13 cellular contexts compared by ENCODE assay signal in genomic region chr10:34908472-34908871, GRCh38.
A peak's percentile ranks its signal among the peaks of the same experiment; 100 is the strongest.
DNase-seq lines count a peak whose midpoint lies in the region; ATAC-seq and TF ChIP-seq lines count a peak whose summit lies in the region.
"Had no signal": no experiment of that assay in that cellular context is flagged by ENCODE, and none has a peak within 500 bp of the region (broad histone marks: within the 10 kb centered on the region; RNA-seq: fewer than 3 reads in every experiment).

No MANE protein-coding gene starts in this region.

- H3K36me3 Mint-ChIP-seq in activated T-helper 2 cell treated with anti-CD3 and anti-CD28 coated beads, Interferon-gamma antibody, Interleukin-2, Interleukin-4, amounts not matched to agents 10 μg/mL and 5 μg/mL and 100 μg/mL, durations not matched to agents 14 hours and 24 hours and 36 hours (ENCODE audit: low read depth), result no peaks in the 10 kb centered on the region
- no peaks in the 10 kb centered on the region for H3K36me3 Mint-ChIP-seq in CD4-positive, alpha-beta T cell (ENCODE audit: low read depth)
- no peaks in the 10 kb centered on the region for H3K36me3 Mint-ChIP-seq in WTC11
- H3K36me3 Mint-ChIP-seq: activated naive CD8-positive, alpha-beta T cell treated with anti-CD3 and anti-CD28 coated beads, Interleukin-2, amount 10 ng/mL, durations not matched to agents 7 days and 5 days had no signal

- peaks cover 7% of the 10 kb centered on the region for H3F3A ChIP-seq in smooth muscle cell (ENCODE audit: low read depth)

- intact Hi-C loops in activated T-helper 2 cell treated with anti-CD3 and anti-CD28 coated beads, Interferon-gamma antibody, Interleukin-2, Interleukin-4, amounts not matched to agents 10 μg/mL and 5 μg/mL and 100 μg/mL, durations not matched to agents 14 hours and 24 hours and 36 hours (cut with micrococcal nuclease), result no loop called here
- intact Hi-C loops in CD4-positive, alpha-beta T cell (cut with DNase I, micrococcal nuclease), result no loop called here

- no peaks in the 10 kb centered on the region for H4K20me1 ChIP-seq in smooth muscle cell (ENCODE audit: low read depth)

- no peaks in the 10 kb centered on the region for H3K79me2 ChIP-seq in smooth muscle cell (ENCODE audit: low read depth)

- peak; percentile 79 for DNase-seq in GM04504 (ENCODE audit: low read depth)
- DNase-seq in RPMI7951 (ENCODE audit: low read depth), result peak; percentile 73
- DNase-seq in fibroblast of the conjunctiva (ENCODE audit: low read depth), result peak; percentile 51
- no peak for DNase-seq in smooth muscle cell (lab: John Stamatoyannopoulos, UW; ENCODE audit: unreplicated experiment)
- DNase-seq in activated T-helper 2 cell treated with anti-CD3 and anti-CD28 coated beads, Interferon-gamma antibody, Interleukin-2, Interleukin-4, amounts not matched to agents 10 μg/mL and 5 μg/mL and 100 μg/mL, durations not matched to agents 14 hours and 24 hours and 36 hours (ENCODE audit: low spot score), result no peak
- no peak for DNase-seq in CD4-positive, alpha-beta T cell
- DNase-seq in WTC11 (ENCODE audit: low spot score), result no peak
- DNase-seq: activated CD8-positive, alpha-beta memory T cell treated with anti-CD3 and anti-CD28 coated beads for 24 hours; activated naive CD8-positive, alpha-beta T cell treated with anti-CD3 and anti-CD28 coated beads, Interleukin-2, amount 10 ng/mL, durations not matched to agents 7 days and 5 days; heart left ventricle; MV-4-11 had no signal

- H3K4me1 Mint-ChIP-seq in activated T-helper 2 cell treated with anti-CD3 and anti-CD28 coated beads, Interferon-gamma antibody, Interleukin-2, Interleukin-4, amounts not matched to agents 10 μg/mL and 5 μg/mL and 100 μg/mL, durations not matched to agents 14 hours and 24 hours and 36 hours (ENCODE audit: low read depth), result no peaks in the 10 kb centered on the region
- H3K4me1 Mint-ChIP-seq in CD4-positive, alpha-beta T cell (ENCODE audit: low read depth), result no peaks in the 10 kb centered on the region
- H3K4me1 Mint-ChIP-seq in WTC11, result peaks cover 21% of the 10 kb centered on the region
- H3K4me1 Mint-ChIP-seq: activated naive CD8-positive, alpha-beta T cell treated with anti-CD3 and anti-CD28 coated beads, Interleukin-2, amount 10 ng/mL, durations not matched to agents 7 days and 5 days had no signal

- POLR2A ChIA-PET in CD4-positive, alpha-beta T cell (lab: Charles Lee), result no interaction called here
- POLR2A ChIA-PET in WTC11 (lab: Charles Lee), result no interaction called here

- H3K27ac Mint-ChIP-seq in activated T-helper 2 cell treated with anti-CD3 and anti-CD28 coated beads, Interferon-gamma antibody, Interleukin-2, Interleukin-4, amounts not matched to agents 10 μg/mL and 5 μg/mL and 100 μg/mL, durations not matched to agents 14 hours and 24 hours and 36 hours, result no peak overlapping the region
- no peak overlapping the region for H3K27ac Mint-ChIP-seq in CD4-positive, alpha-beta T cell
- no peak overlapping the region for H3K27ac Mint-ChIP-seq in WTC11
- H3K27ac Mint-ChIP-seq: activated naive CD8-positive, alpha-beta T cell treated with anti-CD3 and anti-CD28 coated beads, Interleukin-2, amount 10 ng/mL, durations not matched to agents 7 days and 5 days had no signal

- H3K9me3 Mint-ChIP-seq in activated T-helper 2 cell treated with anti-CD3 and anti-CD28 coated beads, Interferon-gamma antibody, Interleukin-2, Interleukin-4, amounts not matched to agents 10 μg/mL and 5 μg/mL and 100 μg/mL, durations not matched to agents 14 hours and 24 hours and 36 hours, result no peaks in the 10 kb centered on the region
- H3K9me3 Mint-ChIP-seq in CD4-positive, alpha-beta T cell, result no peaks in the 10 kb centered on the region
- no peaks in the 10 kb centered on the region for H3K9me3 Mint-ChIP-seq in WTC11
- H3K9me3 Mint-ChIP-seq: activated naive CD8-positive, alpha-beta T cell treated with anti-CD3 and anti-CD28 coated beads, Interleukin-2, amount 10 ng/mL, durations not matched to agents 7 days and 5 days had no signal

- TF ChIP-seq CTCF in smooth muscle cell (IDR thresholded peaks at IDR 0.05; ENCODE audit: borderline replicate concordance, insufficient read depth, poor library complexity, severe bottlenecking) (no peak), WTC11 (IDR thresholded peaks at IDR 0.05) (no peak)
- no peak for TF ChIP-seq CTCF in CD4-positive, alpha-beta T cell (IDR thresholded peaks at IDR 0.05)

- H3K27me3 Mint-ChIP-seq in activated T-helper 2 cell treated with anti-CD3 and anti-CD28 coated beads, Interferon-gamma antibody, Interleukin-2, Interleukin-4, amounts not matched to agents 10 μg/mL and 5 μg/mL and 100 μg/mL, durations not matched to agents 14 hours and 24 hours and 36 hours (ENCODE audit: low read depth), result no peaks in the 10 kb centered on the region
- no peaks in the 10 kb centered on the region for H3K27me3 Mint-ChIP-seq in CD4-positive, alpha-beta T cell
- H3K27me3 Mint-ChIP-seq in WTC11 (ENCODE audit: low read depth), result no peaks in the 10 kb centered on the region
- H3K27me3 Mint-ChIP-seq: activated naive CD8-positive, alpha-beta T cell treated with anti-CD3 and anti-CD28 coated beads, Interleukin-2, amount 10 ng/mL, durations not matched to agents 7 days and 5 days had no signal

- no peak overlapping the region for H2AFZ ChIP-seq in smooth muscle cell (ENCODE audit: low read depth)

- no peaks in the 10 kb centered on the region for H3K36me3 ChIP-seq in smooth muscle cell (ENCODE audit: low read depth)
- H3K36me3 ChIP-seq: heart left ventricle had no signal

- H3K9me3 ChIP-seq in smooth muscle cell (replicated peaks; ENCODE audit: low read depth), result no peaks in the 10 kb centered on the region
- no peaks in the 10 kb centered on the region for H3K9me3 ChIP-seq in CD4-positive, alpha-beta T cell (ENCODE audit: control insufficient read depth, low read length)
- H3K9me3 ChIP-seq: heart left ventricle had no signal

- CTCF ChIA-PET in CD4-positive, alpha-beta T cell (lab: Charles Lee), result no interaction called here
- CTCF ChIA-PET in WTC11 (lab: Charles Lee), result interaction anchor here (0.6 kb wide), 1 partner anchor 381 kb away, joined by 3 read pairs; no protein-coding TSS in a partner anchor

- peaks cover 6% of the 10 kb centered on the region for H3K4me1 ChIP-seq in smooth muscle cell (ENCODE audit: low read depth)

- no peak overlapping the region for H3K4me3 ChIP-seq in smooth muscle cell
- H3K4me3 ChIP-seq: dorsolateral prefrontal cortex, heart left ventricle had no signal

- 16% methylated on average over 5 of the region's 5 CpGs for WGBS in smooth muscle cell (ENCODE audit: low lambda C conversion rate)

- no peak overlapping the region for H3K4me3 Mint-ChIP-seq in activated T-helper 2 cell treated with anti-CD3 and anti-CD28 coated beads, Interferon-gamma antibody, Interleukin-2, Interleukin-4, amounts not matched to agents 10 μg/mL and 5 μg/mL and 100 μg/mL, durations not matched to agents 14 hours and 24 hours and 36 hours (ENCODE audit: low read depth)
- H3K4me3 Mint-ChIP-seq in CD4-positive, alpha-beta T cell, result no peak overlapping the region
- no peak overlapping the region for H3K4me3 Mint-ChIP-seq in WTC11
- H3K4me3 Mint-ChIP-seq: activated naive CD8-positive, alpha-beta T cell treated with anti-CD3 and anti-CD28 coated beads, Interleukin-2, amount 10 ng/mL, durations not matched to agents 7 days and 5 days had no signal

- peak overlapping the region; percentile 26 for H3K4me2 ChIP-seq in smooth muscle cell

- no peak overlapping the region for H3K9ac ChIP-seq in smooth muscle cell (ENCODE audit: low read depth)

- H3K27me3 ChIP-seq in smooth muscle cell (ENCODE audit: low read depth), result no peaks in the 10 kb centered on the region
- H3K27me3 ChIP-seq in CD4-positive, alpha-beta T cell (ENCODE audit: control insufficient read depth, insufficient read depth, low read length), result no peaks in the 10 kb centered on the region
- H3K27me3 ChIP-seq: heart left ventricle had no signal

- peak overlapping the region; percentile 50 for H3K27ac ChIP-seq in smooth muscle cell (ENCODE audit: low read depth)
- no peak overlapping the region for H3K27ac ChIP-seq in CD4-positive, alpha-beta T cell (ENCODE audit: low read depth, low read length)
- H3K27ac ChIP-seq: dorsolateral prefrontal cortex, heart left ventricle had no signal

- no peak for ATAC-seq in CD4-positive, alpha-beta T cell (ENCODE audit: poor library complexity)
- ATAC-seq in HG02938 (IDR thresholded peaks at IDR 0.05; ENCODE audit: unreplicated experiment), result no peak
- no peak for ATAC-seq in WTC11

TF ChIP-seq in WTC11, 78 proteins besides CTCF, POLR2A, EP300 and RAD21 (continues in another document):
- TF ChIP-seq SOX15 (CRISPR knock-in tag; IDR thresholded peaks at IDR 0.05), result no peak
- no peak for TF ChIP-seq NR1H2 (CRISPR knock-in tag; IDR thresholded peaks at IDR 0.05)
- TF ChIP-seq FOXK1 (CRISPR knock-in tag; IDR thresholded peaks at IDR 0.05), result no peak
- no peak for TF ChIP-seq ZNF263 (CRISPR knock-in tag; IDR thresholded peaks at IDR 0.05; ENCODE audit: low read depth)
- TF ChIP-seq ZNF416 (CRISPR knock-in tag; IDR thresholded peaks at IDR 0.05), result no peak
- TF ChIP-seq GABPB1 (CRISPR knock-in tag; IDR thresholded peaks at IDR 0.05), result no peak
- no peak for TF ChIP-seq CREB1 (CRISPR knock-in tag; IDR thresholded peaks at IDR 0.05)
- no peak for TF ChIP-seq JAZF1 (CRISPR knock-in tag; IDR thresholded peaks at IDR 0.05)
- no peak for TF ChIP-seq MLX (CRISPR knock-in tag; IDR thresholded peaks at IDR 0.05)
- TF ChIP-seq TP53 (CRISPR knock-in tag; IDR thresholded peaks at IDR 0.05), result no peak
- no peak for TF ChIP-seq PREB (CRISPR knock-in tag; IDR thresholded peaks at IDR 0.05; ENCODE audit: borderline replicate concordance)

Comparison
In these comparisons a context has a peak if more than half of its experiments do, and no peak if none do; other contexts are left out.
1. DNase-seq: peak in GM04504 (single experiment), RPMI7951 (single experiment) and fibroblast of the conjunctiva (single experiment); none in smooth muscle cell (single experiment), activated T-helper 2 cell treated with anti-CD3 and anti-CD28 coated beads, Interferon-gamma antibody, Interleukin-2, Interleukin-4, amounts not matched to agents 10 μg/mL and 5 μg/mL and 100 μg/mL, durations not matched to agents 14 hours and 24 hours and 36 hours (single experiment), CD4-positive, alpha-beta T cell (0 of 10) and WTC11 (single experiment).